15 cellular contexts compared by ENCODE assay signal in genomic region chr14:49420201-49420600, GRCh38.
DNase-seq lines count a peak whose midpoint lies in the region; ATAC-seq and TF ChIP-seq lines count a peak whose summit lies in the region.
"Had no signal": no experiment of that assay in that cellular context is flagged by ENCODE, and none has a peak within 500 bp of the region (broad histone marks: within the 10 kb centered on the region; RNA-seq: fewer than 3 reads in every experiment).

No MANE protein-coding gene starts in this region.

- H3K4me3 ChIP-seq in GM06990 (replicated peaks; ENCODE audit: low read depth, low read length) (no peak overlapping the region), hepatocyte (no peak overlapping the region)
- H3K4me3 ChIP-seq: heart right ventricle had no signal

- H3K36me3 ChIP-seq in GM06990 (ENCODE audit: control insufficient read depth, insufficient read depth, low read length) (no peaks in the 10 kb centered on the region), hepatocyte (replicated peaks; ENCODE audit: insufficient read depth, low read depth) (no peaks in the 10 kb centered on the region)
- H3K36me3 ChIP-seq: heart right ventricle had no signal

- no peaks in the 10 kb centered on the region for H4K20me1 ChIP-seq in hepatocyte (ENCODE audit: insufficient read depth, poor library complexity, severe bottlenecking)

- no peaks in the 10 kb centered on the region for H3K27me3 ChIP-seq in GM06990 (replicated peaks; ENCODE audit: control insufficient read depth, insufficient read depth, low read length)
- no peaks in the 10 kb centered on the region for H3K27me3 ChIP-seq in hepatocyte

- peak; percentile 43 for ATAC-seq in GM18508 (IDR thresholded peaks at IDR 0.05; ENCODE audit: insufficient read depth, unreplicated experiment)
- ATAC-seq in HG02840 (IDR thresholded peaks at IDR 0.05; ENCODE audit: low FRiP score, unreplicated experiment), result peak; percentile 77
- ATAC-seq: esophagus mucosa, heart right ventricle, Panc1 had no signal

- H3K4me1 ChIP-seq in hepatocyte (ENCODE audit: insufficient read depth), result no peaks in the 10 kb centered on the region
- H3K4me1 ChIP-seq: heart right ventricle had no signal

- 94% methylated on average over 3 of the region's 3 CpGs for WGBS in hepatocyte (ENCODE audit: low lambda C conversion rate, missing lambda C conversion rate)

- no peak overlapping the region for H3K27ac ChIP-seq in hepatocyte
- H3K27ac ChIP-seq: heart right ventricle had no signal

- no peaks in the 10 kb centered on the region for H3K79me2 ChIP-seq in hepatocyte

- DNase-seq in GM06990 (ENCODE audit: extremely low read depth, insufficient read length), result peak; percentile 1
- peak; percentile 44 to 51 for DNase-seq in activated T-cell treated with anti-CD3 and anti-CD28 coated beads, Interleukin-2, amount 50 U/mL, for 48 hours
- no peak for DNase-seq in hepatocyte (ENCODE audit: low spot score)
- no peak for DNase-seq in T-helper 1 cell
- DNase-seq in inferior parietal cortex (ENCODE audit: extremely low spot score), result no peak
- no peak for DNase-seq in activated effector memory CD4-positive, alpha-beta T cell treated with Interleukin-2 at 50 U/mL for 16 hours
- DNase-seq: heart right ventricle, midbrain, NCI-H187 treated with DMSO at 0.1 percent for 48 hours, NCI-H510A treated with DMSO at 0.1 percent for 48 hours, occipital lobe had no signal

- TF ChIP-seq CTCF in GM06990 (IDR thresholded peaks at IDR 0.05; ENCODE audit: insufficient read depth, low read length, poor library complexity, severe bottlenecking) (no peak), hepatocyte (IDR thresholded peaks at IDR 0.05; ENCODE audit: poor library complexity) (no peak)

- no peak overlapping the region for H2AFZ ChIP-seq in hepatocyte

- H3K4me2 ChIP-seq in hepatocyte, result no peak overlapping the region

- no peaks in the 10 kb centered on the region for H3K9me2 ChIP-seq in hepatocyte (replicated peaks; ENCODE audit: insufficient read depth)

- no peaks in the 10 kb centered on the region for H3K9me3 ChIP-seq in hepatocyte (ENCODE audit: low read depth)

Comparison
In these comparisons a context has a peak if more than half of its experiments do, and no peak if none do; other contexts are left out.
1. DNase-seq: peak in GM06990 (single experiment) and activated T-cell treated with anti-CD3 and anti-CD28 coated beads, Interleukin-2, amount 50 U/mL, for 48 hours (2 of 2); none in hepatocyte (single experiment), T-helper 1 cell (0 of 5), inferior parietal cortex (single experiment) and activated effector memory CD4-positive, alpha-beta T cell treated with Interleukin-2 at 50 U/mL for 16 hours (single experiment).